8 cellular contexts compared by ENCODE assay signal in the genomic region with DNA sequence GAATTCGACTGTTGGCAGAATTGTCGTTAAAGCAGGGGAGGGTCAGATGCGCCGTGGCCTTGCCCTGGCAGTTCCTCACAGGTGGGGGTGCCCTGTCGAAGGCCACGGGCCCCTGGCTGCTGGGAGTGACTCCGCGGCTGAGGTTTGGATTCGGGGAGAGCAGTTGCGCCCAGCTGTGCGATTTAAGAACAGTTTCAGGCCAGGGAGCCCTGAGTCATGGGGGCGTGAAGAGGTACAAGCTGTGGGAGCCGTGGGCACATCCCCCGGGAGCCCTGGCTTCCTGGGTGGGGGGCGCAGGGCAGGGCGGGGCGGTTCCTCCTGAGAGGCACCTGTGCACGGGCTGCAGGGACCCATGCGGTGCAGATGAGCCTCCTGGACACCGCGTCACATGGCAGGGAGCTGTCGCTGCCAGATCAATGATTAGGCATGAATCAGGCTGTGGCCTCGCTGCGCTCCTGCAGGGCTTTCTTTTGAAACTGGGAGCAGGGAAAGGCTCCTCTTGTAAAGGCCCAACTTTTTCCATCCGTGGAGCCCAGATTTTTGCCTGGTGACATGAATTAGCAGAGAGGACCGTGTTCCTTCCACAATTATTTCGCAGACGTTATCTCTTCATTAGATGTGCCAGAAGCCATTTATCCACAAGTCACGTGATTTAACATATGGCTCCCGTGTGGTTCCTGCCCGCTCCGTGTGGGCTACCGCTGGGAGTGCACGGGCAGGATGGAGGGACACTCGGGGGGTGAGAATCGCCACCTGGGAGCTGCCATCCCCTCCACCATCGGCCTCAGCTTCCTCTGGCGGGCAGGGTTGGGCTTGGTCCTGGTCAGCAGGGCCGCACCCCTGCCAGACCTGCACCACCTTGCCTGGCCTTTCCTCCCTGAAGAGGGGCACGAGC. TPM values are rescaled to one million over a fixed set of nuclear protein-coding genes. Genes with fewer than 3 reads are reported as not detected.
DNase-seq lines count a peak whose midpoint lies in the region; ATAC-seq and TF ChIP-seq lines count a peak whose summit lies in the region.

No MANE protein-coding gene starts in this region.

- DNase-seq in NOMO-1 treated with DMSO at 0.1 percent for 48 hours (lab: John Stamatoyannopoulos, UW; ENCODE audit: unreplicated experiment): peak; percentile 9
- DNase-seq in NOMO-1 treated with dmso at 0.1 percent for 144 hours (lab: John Stamatoyannopoulos, UW; ENCODE audit: unreplicated experiment): no peak
- peak; percentile 27 for DNase-seq in T-helper 2 cell treated with Interferon-gamma antibody and Interleukin-4, amounts not matched to agents 5 μg/mL and 100 μg/mL, for 36 hours (ENCODE audit: low spot score)
- DNase-seq in colonic mucosa: peak; percentile 67
- DNase-seq in lower lobe of right lung: peak; percentile 73
- no peak for DNase-seq in iPS-NIHi11 (ENCODE audit: low spot score)

- H3K4me3 Mint-ChIP-seq in T-helper 2 cell treated with Interferon-gamma antibody and Interleukin-4, amounts not matched to agents 5 μg/mL and 100 μg/mL, for 36 hours: peak overlapping the region; percentile 84

- H3K9me3 ChIP-seq in colonic mucosa (no peaks in the 10 kb centered on the region), lower lobe of right lung (no peaks in the 10 kb centered on the region)

- peak overlapping the region; percentile 96 to 99 for H3K9ac ChIP-seq in colonic mucosa (ENCODE audit: low read depth in 2 of 2, low read length in 2 of 2)

- peak; percentile 6 for ATAC-seq in HG03521 (IDR thresholded peaks at IDR 0.05; ENCODE audit: unreplicated experiment)
- ATAC-seq in lower lobe of right lung: peak; percentile 1 to 11

- peaks cover 6% of the 10 kb centered on the region for H3K4me1 Mint-ChIP-seq in T-helper 2 cell treated with Interferon-gamma antibody and Interleukin-4, amounts not matched to agents 5 μg/mL and 100 μg/mL, for 36 hours (ENCODE audit: low read depth)

- TF ChIP-seq CTCF in colonic mucosa (IDR thresholded peaks at IDR 0.05) (no peak), lower lobe of right lung (IDR thresholded peaks at IDR 0.05) (no peak)

- H3K4me1 ChIP-seq in colonic mucosa (peaks cover 43% of the 10 kb centered on the region), lower lobe of right lung (peaks cover 66% of the 10 kb centered on the region)

- H3K27me3 ChIP-seq in colonic mucosa (no peaks in the 10 kb centered on the region), lower lobe of right lung (ENCODE audit: low read depth) (no peaks in the 10 kb centered on the region)

- intact Hi-C loops in colonic mucosa (cut with DNase I) (no loop called here), lower lobe of right lung (cut with DNase I) (no loop called here)

- no peaks in the 10 kb centered on the region for H3K9me3 Mint-ChIP-seq in T-helper 2 cell treated with Interferon-gamma antibody and Interleukin-4, amounts not matched to agents 5 μg/mL and 100 μg/mL, for 36 hours

- no peaks in the 10 kb centered on the region for H3K36me3 ChIP-seq in colonic mucosa
- no peaks in the 10 kb centered on the region for H3K36me3 ChIP-seq in lower lobe of right lung

- peaks cover 15% of the 10 kb centered on the region for H3K27me3 Mint-ChIP-seq in T-helper 2 cell treated with Interferon-gamma antibody and Interleukin-4, amounts not matched to agents 5 μg/mL and 100 μg/mL, for 36 hours (ENCODE audit: low read depth)

- H3K27ac Mint-ChIP-seq in T-helper 2 cell treated with Interferon-gamma antibody and Interleukin-4, amounts not matched to agents 5 μg/mL and 100 μg/mL, for 36 hours: peak overlapping the region; percentile 82

- no peaks in the 10 kb centered on the region for H3K36me3 Mint-ChIP-seq in T-helper 2 cell treated with Interferon-gamma antibody and Interleukin-4, amounts not matched to agents 5 μg/mL and 100 μg/mL, for 36 hours (ENCODE audit: low read depth)

- H3K4me3 ChIP-seq in colonic mucosa: peak overlapping the region; percentile 65
- peak overlapping the region; percentile 75 for H3K4me3 ChIP-seq in lower lobe of right lung

- H3K27ac ChIP-seq in colonic mucosa (peak overlapping the region; percentile 86), lower lobe of right lung (peak overlapping the region; percentile 89), temporal lobe (ENCODE audit: low read depth, low read length) (peak overlapping the region; percentile 19)

RNA-seq across cellular contexts. Expression of gene PWWP2B, which starts 0.9 kb away (rescaled TPM):
- total RNA-seq in colonic mucosa (10 to 100 TPM; 33.8 to 61.0 TPM), lower lobe of right lung (25.2 TPM), temporal lobe (5.7 TPM)

Comparison
In these comparisons a context has a peak if more than half of its experiments do, and no peak if none do; other contexts are left out.
1. DNase-seq: peak in NOMO-1 treated with DMSO at 0.1 percent for 48 hours (single experiment), T-helper 2 cell treated with Interferon-gamma antibody and Interleukin-4, amounts not matched to agents 5 μg/mL and 100 μg/mL, for 36 hours (single experiment), colonic mucosa (single experiment) and lower lobe of right lung (single experiment); none in NOMO-1 treated with dmso at 0.1 percent for 144 hours (single experiment) and iPS-NIHi11 (single experiment).
2. H3K27ac ChIP-seq: peak in every context shown above with its lines; median percentile 89 in lower lobe of right lung; 86 in colonic mucosa; 19 in temporal lobe.